ENCODE assay signal across 30 cellular contexts in the genomic region with DNA sequence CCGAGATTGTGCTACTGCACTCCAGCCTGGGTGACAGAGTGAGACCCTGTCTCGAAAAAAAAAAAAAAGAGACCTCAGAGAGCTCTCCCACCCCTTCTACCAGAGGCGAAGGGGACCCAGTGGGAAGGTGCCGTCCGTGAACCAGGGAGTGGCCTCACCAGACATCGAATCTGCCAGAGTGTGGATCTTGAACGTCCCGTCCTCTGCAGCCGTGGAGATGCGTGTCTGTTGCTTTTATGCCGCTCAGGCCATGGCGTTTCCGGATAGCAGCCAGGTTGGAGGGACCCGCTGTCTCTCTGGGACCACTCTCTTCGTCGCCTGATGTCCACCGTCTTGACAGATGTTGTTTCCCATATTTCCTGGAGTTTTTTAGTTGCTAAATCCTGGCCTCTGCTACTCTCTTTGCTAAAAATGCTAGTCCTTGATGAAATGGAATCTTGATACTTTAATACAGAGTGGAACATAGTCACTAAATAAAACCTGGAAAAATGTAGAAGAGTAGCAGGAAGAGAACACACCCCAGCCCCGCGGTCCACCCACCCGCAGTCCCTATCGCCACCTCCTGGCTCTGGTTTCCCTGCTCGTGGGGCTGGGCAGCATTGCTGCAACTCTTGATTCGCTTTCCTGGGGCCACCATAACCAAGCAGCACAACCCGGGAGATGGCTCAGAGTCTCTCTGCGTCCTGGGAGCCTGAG. TPM values are rescaled to one million over a fixed set of nuclear protein-coding genes. Genes with fewer than 3 reads are reported as not detected.
A peak's percentile ranks its signal among the peaks of the same experiment; 100 is the strongest.
DNase-seq lines count a peak whose midpoint lies in the region; ATAC-seq and TF ChIP-seq lines count a peak whose summit lies in the region.
"Had no signal": no experiment of that assay in that cellular context is flagged by ENCODE, and none has a peak within 500 bp of the region (broad histone marks: within the 10 kb centered on the region; RNA-seq: fewer than 3 reads in every experiment).

No MANE protein-coding gene starts in this region.

- H3K4me3 ChIP-seq in BLaER1: no peak overlapping the region
- H3K4me3 ChIP-seq in GM23338: no peak overlapping the region
- H3K4me3 ChIP-seq: heart left ventricle, MG63, sigmoid colon, testis, uterus had no signal

- no peak overlapping the region for H2AFZ ChIP-seq in GM23338

- H3K36me3 ChIP-seq in BLaER1 (no peaks in the 10 kb centered on the region), GM23338 (ENCODE audit: insufficient read depth) (no peaks in the 10 kb centered on the region)
- H3K36me3 ChIP-seq: brain microvascular endothelial cell, heart left ventricle, MG63, sigmoid colon, uterus had no signal

- peak; percentile 48 for DNase-seq in GM23338 (ENCODE audit: low spot score)
- DNase-seq in chondrocyte (ENCODE audit: low spot score): no peak
- DNase-seq in nephron progenitor cell: peak; percentile 3
- DNase-seq in cerebellar cortex (ENCODE audit: low spot score): no peak
- DNase-seq in NCI-H1436 treated with DMSO at 0.1 percent for 48 hours (lab: John Stamatoyannopoulos, UW): no peak
- DNase-seq: activated CD4-positive, alpha-beta T cell treated with anti-CD3 and anti-CD28 coated beads, Interleukin-2, amount 10 ng/mL, durations not matched to agents 7 days and 5 days; activated naive CD4-positive, alpha-beta T cell treated with Interleukin-2 at 50 U/mL for 16 hours; activated T-cell treated with anti-CD3 and anti-CD28 coated beads, Interleukin-2, amount 50 U/mL, for 72 hours; brain microvascular endothelial cell; CD4-positive, alpha-beta T cell; cortex of kidney; effector memory CD8-positive, alpha-beta T cell; EL; foreskin fibroblast; KG1; left colon; MG63; NCI-H2227 treated with DMSO at 0.1 percent for 48 hours; stimulated activated CD4-positive, alpha-beta T cell treated with anti-CD3 and anti-CD28 coated beads, Interleukin-4, amount 100 ng/mL, for 24 hours; stimulated activated naive B cell treated with anti-CD40 and anti-IgM and Interleukin-4, amounts not matched to agents 10 μg/mL and 1 μg/mL and 100 μg/mL, for 72 hours; testis; uterus had no signal

- H3K27ac Mint-ChIP-seq in GM23338 (no peak overlapping the region), chondrocyte (ENCODE audit: unreplicated experiment) (no peak overlapping the region), nephron progenitor cell (no peak overlapping the region)
- H3K27ac Mint-ChIP-seq: activated CD4-positive, alpha-beta T cell treated with anti-CD3 and anti-CD28 coated beads, Interleukin-2, amount 10 ng/mL, durations not matched to agents 7 days and 5 days; activated T-cell treated with anti-CD3 and anti-CD28 coated beads, Interleukin-2, amount 50 U/mL, for 72 hours; CD4-positive, alpha-beta T cell; effector memory CD8-positive, alpha-beta T cell; stimulated activated naive B cell treated with anti-CD40 and anti-IgM and Interleukin-4, amounts not matched to agents 10 μg/mL and 1 μg/mL and 100 μg/mL, for 72 hours had no signal

- no peaks in the 10 kb centered on the region for H3K9me2 ChIP-seq in GM23338 (ENCODE audit: insufficient read depth)

- H3K9ac ChIP-seq in BLaER1: no peak overlapping the region

- H3K4me1 Mint-ChIP-seq in GM23338: no peaks in the 10 kb centered on the region; the same call in 2 of the 3 replicates
- H3K4me1 Mint-ChIP-seq in chondrocyte (ENCODE audit: low read depth): no peaks in the 10 kb centered on the region
- H3K4me1 Mint-ChIP-seq in nephron progenitor cell: peaks cover 5% of the 10 kb centered on the region
- H3K4me1 Mint-ChIP-seq: activated CD4-positive, alpha-beta T cell treated with anti-CD3 and anti-CD28 coated beads, Interleukin-2, amount 10 ng/mL, durations not matched to agents 7 days and 5 days had no signal

- no peaks in the 10 kb centered on the region for H3K79me2 ChIP-seq in GM23338 (replicated peaks; ENCODE audit: insufficient read depth)

- H3K27ac ChIP-seq in BLaER1 (peak overlapping the region; percentile 70), GM23338 (ENCODE audit: low read depth) (no peak overlapping the region)
- H3K27ac ChIP-seq: brain microvascular endothelial cell, heart left ventricle, sigmoid colon, testis, uterus had no signal

- TF ChIP-seq CTCF in GM23338 (conservative IDR thresholded peaks at IDR 0.05; ENCODE audit: low read depth in 2 of 2): peak in 1 of 2 experiments; percentile 69; a peak in 2 of 4 replicates
- TF ChIP-seq CTCF in chondrocyte (IDR thresholded peaks at IDR 0.05): peak; percentile 24
- TF ChIP-seq CTCF in nephron progenitor cell (IDR thresholded peaks at IDR 0.05): no peak

- peak overlapping the region; percentile 91 for H3K4me2 ChIP-seq in BLaER1
- H3K4me2 ChIP-seq in GM23338: no peak overlapping the region

- no peaks in the 10 kb centered on the region; the same call in 2 of the 3 replicates for H3K36me3 Mint-ChIP-seq in GM23338 (ENCODE audit: low read depth)
- peaks cover 3% of the 10 kb centered on the region for H3K36me3 Mint-ChIP-seq in chondrocyte (ENCODE audit: low read depth)
- H3K36me3 Mint-ChIP-seq in nephron progenitor cell (ENCODE audit: low read depth): no peaks in the 10 kb centered on the region
- H3K36me3 Mint-ChIP-seq: stimulated activated naive B cell treated with anti-CD40 and anti-IgM and Interleukin-4, amounts not matched to agents 10 μg/mL and 1 μg/mL and 100 μg/mL, for 72 hours had no signal

- H3K4me1 ChIP-seq in BLaER1 (peaks cover 90% of the 10 kb centered on the region), GM23338 (ENCODE audit: insufficient read depth) (no peaks in the 10 kb centered on the region)
- H3K4me1 ChIP-seq: sigmoid colon, testis, uterus had no signal

- peaks cover 9% of the 10 kb centered on the region for H3K27me3 Mint-ChIP-seq in GM23338 (ENCODE audit: insufficient read depth, low read depth, poor library complexity)
- H3K27me3 Mint-ChIP-seq in chondrocyte (ENCODE audit: low read depth): peaks cover 31% of the 10 kb centered on the region
- H3K27me3 Mint-ChIP-seq in nephron progenitor cell (ENCODE audit: low read depth, poor library complexity): peaks cover 43% of the 10 kb centered on the region

- H3F3A ChIP-seq in GM23338 (replicated peaks; ENCODE audit: low read depth): no peaks in the 10 kb centered on the region

- no peak overlapping the region for H3K4me3 Mint-ChIP-seq in GM23338
- no peak overlapping the region for H3K4me3 Mint-ChIP-seq in chondrocyte (ENCODE audit: unreplicated experiment)
- H3K4me3 Mint-ChIP-seq in nephron progenitor cell: no peak overlapping the region
- H3K4me3 Mint-ChIP-seq: activated CD4-positive, alpha-beta T cell treated with anti-CD3 and anti-CD28 coated beads, Interleukin-2, amount 10 ng/mL, durations not matched to agents 7 days and 5 days; activated T-cell treated with anti-CD3 and anti-CD28 coated beads, Interleukin-2, amount 50 U/mL, for 72 hours; CD4-positive, alpha-beta T cell; effector memory CD8-positive, alpha-beta T cell; stimulated activated naive B cell treated with anti-CD40 and anti-IgM and Interleukin-4, amounts not matched to agents 10 μg/mL and 1 μg/mL and 100 μg/mL, for 72 hours had no signal

- H3K27me3 ChIP-seq in BLaER1: no peaks in the 10 kb centered on the region
- H3K27me3 ChIP-seq in GM23338 (ENCODE audit: insufficient read depth): no peaks in the 10 kb centered on the region
- H3K27me3 ChIP-seq: testis had no signal

- peak; percentile 19 for ATAC-seq in GM23338
- no peak for ATAC-seq in HG02623 (IDR thresholded peaks at IDR 0.05; ENCODE audit: unreplicated experiment)
- ATAC-seq: activated T-cell treated with anti-CD3 and anti-CD28 coated beads, Interleukin-2, amount 50 U/mL, for 72 hours; effector memory CD8-positive, alpha-beta T cell; heart left ventricle; left colon; stimulated activated naive B cell treated with anti-CD40 and anti-IgM and Interleukin-4, amounts not matched to agents 10 μg/mL and 1 μg/mL and 100 μg/mL, for 72 hours had no signal

- H3K9me3 Mint-ChIP-seq in GM23338 (peaks cover 2% of the 10 kb centered on the region; the same call in 2 of the 3 replicates), chondrocyte (ENCODE audit: low read depth) (peaks cover 5% of the 10 kb centered on the region), nephron progenitor cell (peaks cover 16% of the 10 kb centered on the region)
- H3K9me3 Mint-ChIP-seq: activated CD4-positive, alpha-beta T cell treated with anti-CD3 and anti-CD28 coated beads, Interleukin-2, amount 10 ng/mL, durations not matched to agents 7 days and 5 days; activated T-cell treated with anti-CD3 and anti-CD28 coated beads, Interleukin-2, amount 50 U/mL, for 72 hours; CD4-positive, alpha-beta T cell; effector memory CD8-positive, alpha-beta T cell had no signal

- H4K20me1 ChIP-seq in BLaER1 (no peaks in the 10 kb centered on the region), GM23338 (replicated peaks; ENCODE audit: insufficient read depth) (no peaks in the 10 kb centered on the region)

- peaks cover 13% of the 10 kb centered on the region; the same call in 1 of the 2 replicates for H3K9me3 ChIP-seq in BLaER1
- H3K9me3 ChIP-seq: sigmoid colon, testis, uterus had no signal

TF ChIP-seq in GM23338, 12 proteins besides CTCF, POLR2A, EP300 and RAD21:
- TF ChIP-seq EZH2 (IDR thresholded peaks at IDR 0.05; ENCODE audit: low read depth, unreplicated experiment): no peak
- no peak for TF ChIP-seq EZH2phosphoT487 (IDR thresholded peaks at IDR 0.05; ENCODE audit: unreplicated experiment)
- TF ChIP-seq STAT1 (IDR thresholded peaks at IDR 0.05; ENCODE audit: unreplicated experiment): no peak
- TF ChIP-seq ZNF114 (CRISPR knock-in tag; IDR thresholded peaks at IDR 0.05): no peak
- TF ChIP-seq ZNF331 (CRISPR knock-in tag; IDR thresholded peaks at IDR 0.05; ENCODE audit: low read depth): no peak
- TF ChIP-seq, protein P1, sequence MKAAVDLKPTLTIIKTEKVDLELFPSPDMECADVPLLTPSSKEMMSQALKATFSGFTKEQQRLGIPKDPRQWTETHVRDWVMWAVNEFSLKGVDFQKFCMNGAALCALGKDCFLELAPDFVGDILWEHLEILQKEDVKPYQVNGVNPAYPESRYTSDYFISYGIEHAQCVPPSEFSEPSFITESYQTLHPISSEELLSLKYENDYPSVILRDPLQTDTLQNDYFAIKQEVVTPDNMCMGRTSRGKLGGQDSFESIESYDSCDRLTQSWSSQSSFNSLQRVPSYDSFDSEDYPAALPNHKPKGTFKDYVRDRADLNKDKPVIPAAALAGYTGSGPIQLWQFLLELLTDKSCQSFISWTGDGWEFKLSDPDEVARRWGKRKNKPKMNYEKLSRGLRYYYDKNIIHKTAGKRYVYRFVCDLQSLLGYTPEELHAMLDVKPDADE (IDR thresholded peaks at IDR 0.05): no peak
- no peak for TF ChIP-seq NANOG (IDR thresholded peaks at IDR 0.05; ENCODE audit: borderline replicate concordance)
TF ChIP-seq in GM23338: peak in this region for 0.

RNA-seq across cellular contexts. Expression of a gene that starts 12.0 kb away (rescaled TPM):
- not detected in 2 replicates for total RNA-seq in GM23338 (2014; rRNA removed; shearing (Covaris generic))
- polyA plus RNA-seq in GM23338 (2016; fragmentation: Nextera tagmentation; extraction: Ambion mirVana): not detected in 2 replicates
- total RNA-seq in chondrocyte: not detected in 3 replicates
- total RNA-seq: activated CD4-positive, alpha-beta T cell treated with anti-CD3 and anti-CD28 coated beads, Interleukin-2, amount 10 ng/mL, durations not matched to agents 7 days and 5 days; activated T-cell treated with anti-CD3 and anti-CD28 coated beads, Interleukin-2, amount 50 U/mL, for 72 hours; CD4-positive, alpha-beta T cell; esophagus mucosa; heart left ventricle; HT1080; left colon; posterior vena cava; sigmoid colon; T-helper 2 cell treated with Interferon-gamma antibody and Interleukin-4, amounts not matched to agents 100 ng/mL and 5 ng/mL, for 36 hours had no signal

RNA-seq across cellular contexts. Expression of a gene that starts 26.2 kb away (rescaled TPM):
- total RNA-seq in GM23338 (2014; rRNA removed; shearing (Covaris generic)): not detected in 2 replicates
- not detected in 2 replicates for polyA plus RNA-seq in GM23338 (2016; fragmentation: Nextera tagmentation; extraction: Ambion mirVana)
- total RNA-seq in chondrocyte: not detected in 3 replicates
- total RNA-seq: activated CD4-positive, alpha-beta T cell treated with anti-CD3 and anti-CD28 coated beads, Interleukin-2, amount 10 ng/mL, durations not matched to agents 7 days and 5 days; activated T-cell treated with anti-CD3 and anti-CD28 coated beads, Interleukin-2, amount 50 U/mL, for 72 hours; CD4-positive, alpha-beta T cell; HT1080; T-helper 2 cell treated with Interferon-gamma antibody and Interleukin-4, amounts not matched to agents 100 ng/mL and 5 ng/mL, for 36 hours had no signal

Comparison
In these comparisons a context has a peak if more than half of its experiments do, and no peak if none do; other contexts are left out.
1. DNase-seq: peak in GM23338 (single experiment) and nephron progenitor cell (single experiment); none in chondrocyte (single experiment), cerebellar cortex (single experiment) and NCI-H1436 treated with DMSO at 0.1 percent for 48 hours (single experiment).